ENCODE assay signal across 8 cellular contexts in genomic region chr15:41695750-41696436, GRCh38. TPM values are rescaled to one million over a fixed set of nuclear protein-coding genes. Genes with fewer than 3 reads are reported as not detected.
DNase-seq lines count a peak whose midpoint lies in the region; ATAC-seq and TF ChIP-seq lines count a peak whose summit lies in the region.

No MANE protein-coding gene starts in this region.

- H3K9me3 Mint-ChIP-seq in HFFc6: no peaks in the 10 kb centered on the region
- H3K9me3 Mint-ChIP-seq in activated T-cell treated with anti-CD3 and anti-CD28 coated beads, Interleukin-2, amount 50 U/mL, for 4 hours: no peaks in the 10 kb centered on the region

- no peak overlapping the region for H3K4me3 Mint-ChIP-seq in HFFc6
- peak overlapping the region; percentile 35 for H3K4me3 Mint-ChIP-seq in activated T-cell treated with anti-CD3 and anti-CD28 coated beads, Interleukin-2, amount 50 U/mL, for 4 hours

- peaks cover 39% of the 10 kb centered on the region for H3K4me1 ChIP-seq in left ventricle myocardium inferior

- H3K27me3 Mint-ChIP-seq in HFFc6 (ENCODE audit: insufficient read depth): no peaks in the 10 kb centered on the region
- no peaks in the 10 kb centered on the region for H3K27me3 Mint-ChIP-seq in activated T-cell treated with anti-CD3 and anti-CD28 coated beads, Interleukin-2, amount 50 U/mL, for 4 hours (ENCODE audit: low read depth)

- no peak overlapping the region for H3K4me3 ChIP-seq in left ventricle myocardium inferior

- no peak overlapping the region for H3K27ac Mint-ChIP-seq in HFFc6

- peaks cover 6% of the 10 kb centered on the region; the same call in 1 of the 2 replicates for H3K36me3 Mint-ChIP-seq in HFFc6 (ENCODE audit: low read depth)
- peaks cover 22% of the 10 kb centered on the region for H3K36me3 Mint-ChIP-seq in activated T-cell treated with anti-CD3 and anti-CD28 coated beads, Interleukin-2, amount 50 U/mL, for 4 hours (ENCODE audit: insufficient read depth)

- H3K9me3 ChIP-seq in left ventricle myocardium inferior (replicated peaks): no peaks in the 10 kb centered on the region

- DNase-seq in activated effector memory CD4-positive, alpha-beta T cell treated with anti-CD3 and anti-CD28 coated beads, Interleukin-2, amount 50 U/mL, for 16 hours: peak; percentile 71
- DNase-seq in activated effector memory CD4-positive, alpha-beta T cell treated with Interleukin-2 at 50 U/mL for 16 hours: no peak
- DNase-seq in HFFc6 (peak; percentile 26), NCI-H460 (ENCODE audit: extremely low read depth, low read depth) (peak; percentile 40), left ventricle myocardium inferior (no peak), 8988T (no peak)
- peak; percentile 24 for DNase-seq in activated T-cell treated with anti-CD3 and anti-CD28 coated beads, Interleukin-2, amount 50 U/mL, for 4 hours
- DNase-seq in stimulated activated CD8-positive, alpha-beta memory T cell treated with anti-CD3 and anti-CD28 coated beads, Interleukin-15, amount 100 ng/mL, for 1 hour (ENCODE audit: low read depth): peak; percentile 6

- peak; percentile 74 to 79 for ATAC-seq in activated T-cell treated with anti-CD3 and anti-CD28 coated beads, Interleukin-2, amount 50 U/mL, for 4 hours

- TF ChIP-seq CTCF in HFFc6 (IDR thresholded peaks at IDR 0.05) (peak; percentile 50), left ventricle myocardium inferior (IDR thresholded peaks at IDR 0.05; ENCODE audit: borderline replicate concordance) (peak; percentile 28)

- H3K36me3 ChIP-seq in left ventricle myocardium inferior: peaks cover 29% of the 10 kb centered on the region

- no peaks in the 10 kb centered on the region for H3K27me3 ChIP-seq in left ventricle myocardium inferior (ENCODE audit: low read depth)

- peaks cover 29% of the 10 kb centered on the region for H3K4me1 Mint-ChIP-seq in HFFc6 (ENCODE audit: low read depth)
- H3K4me1 Mint-ChIP-seq in activated T-cell treated with anti-CD3 and anti-CD28 coated beads, Interleukin-2, amount 50 U/mL, for 4 hours (ENCODE audit: low read depth): peaks cover 52% of the 10 kb centered on the region

- H3K27ac ChIP-seq in left ventricle myocardium inferior (replicated peaks): no peak overlapping the region

- intact Hi-C loops in left ventricle myocardium inferior (cut with micrococcal nuclease): no loop called here

RNA-seq across cellular contexts. Expression of gene MGA, which starts 35.7 kb away (rescaled TPM):
- total RNA-seq in HFFc6 (2021; fragmentation: NEBNext Ultra II Directional; extraction: Animal tissue kit (Norgen Biotek cat#: 25700)): 10 to 100 TPM; 11.8 to 16.6 (median 15.3) TPM
- 19.3 and 23.4 TPM in 2 replicates for total RNA-seq in NCI-H460 (2014; rRNA removed; shearing (Covaris generic))
- 9.3 and 10.6 TPM in 2 replicates for polyA plus RNA-seq in NCI-H460 (2014; cell fraction: nucleus; rRNA removed)
- 10 to 100 TPM; 27.9 to 37.3 (median 31.6) TPM for total RNA-seq in activated T-cell treated with anti-CD3 and anti-CD28 coated beads, Interleukin-2, amount 50 U/mL, for 4 hours
- total RNA-seq in left ventricle myocardium inferior: 29.6 TPM

Comparison
In these comparisons a context has a peak if more than half of its experiments do, and no peak if none do; other contexts are left out.
1. DNase-seq: peak in activated effector memory CD4-positive, alpha-beta T cell treated with anti-CD3 and anti-CD28 coated beads, Interleukin-2, amount 50 U/mL, for 16 hours (single experiment), HFFc6 (single experiment), NCI-H460 (single experiment), activated T-cell treated with anti-CD3 and anti-CD28 coated beads, Interleukin-2, amount 50 U/mL, for 4 hours (single experiment) and stimulated activated CD8-positive, alpha-beta memory T cell treated with anti-CD3 and anti-CD28 coated beads, Interleukin-15, amount 100 ng/mL, for 1 hour (single experiment); none in activated effector memory CD4-positive, alpha-beta T cell treated with Interleukin-2 at 50 U/mL for 16 hours (single experiment), left ventricle myocardium inferior (single experiment) and 8988T (single experiment).